Comparison of ENCODE assay signal across 8 cellular contexts in the genomic region with DNA sequence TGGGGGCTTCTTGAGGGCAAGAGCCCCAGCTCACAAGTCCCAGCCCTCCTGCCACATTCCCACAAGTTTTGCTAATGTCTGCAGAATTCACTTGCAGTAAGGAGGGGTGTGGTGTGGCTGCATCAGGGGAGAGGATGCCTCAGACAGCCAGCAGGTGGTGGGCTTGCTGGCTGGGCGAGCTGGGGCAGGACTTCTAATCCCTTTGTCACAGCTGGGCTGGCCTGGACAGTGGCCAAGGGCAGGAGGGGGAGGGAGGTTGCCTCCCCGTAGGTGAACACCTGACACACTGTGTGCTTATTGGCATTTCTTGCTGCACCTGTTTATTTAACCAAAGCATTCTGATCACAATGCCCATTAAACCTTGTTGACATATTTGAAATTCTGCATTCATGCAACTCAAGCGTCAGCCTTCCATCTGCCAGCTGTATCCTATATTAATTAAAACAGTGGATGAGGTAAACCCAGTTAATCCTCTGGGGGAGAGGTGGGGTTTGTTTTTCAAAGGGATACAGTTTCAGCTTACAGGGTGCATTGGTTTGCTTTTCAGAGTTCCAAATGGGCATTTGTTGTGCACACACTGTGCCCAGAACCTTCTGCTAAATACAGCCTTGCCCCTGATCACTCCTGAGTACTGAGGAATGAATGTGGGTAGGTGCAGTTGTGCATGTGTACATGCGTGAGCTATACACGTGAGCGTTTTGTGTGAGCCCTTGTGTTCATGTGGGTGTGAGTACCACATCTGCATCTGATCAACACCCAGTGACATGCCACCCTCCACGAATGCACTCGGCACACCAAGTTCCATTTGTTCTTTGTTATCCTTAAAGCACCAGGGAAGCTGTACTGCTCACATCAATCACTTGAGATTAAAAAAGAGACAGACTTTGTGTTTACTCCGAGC.
DNase-seq lines count a peak whose midpoint lies in the region; ATAC-seq and TF ChIP-seq lines count a peak whose summit lies in the region.

No MANE protein-coding gene starts in this region.

- H3K4me3 Mint-ChIP-seq in activated CD8-positive, alpha-beta T cell treated with anti-CD3 and anti-CD28 coated beads for 36 hours = no peak overlapping the region

- peak overlapping the region in 10 of 12 donors; percentile 3 to 71 (median 33) for H3K27ac ChIP-seq in heart left ventricle
- H3K27ac ChIP-seq in skin epidermis = peak overlapping the region in 12 of 21 experiments; percentile 12 to 68 (median 42)

- no peaks in the 10 kb centered on the region for H3K36me3 Mint-ChIP-seq in activated CD8-positive, alpha-beta T cell treated with anti-CD3 and anti-CD28 coated beads for 36 hours (ENCODE audit: low read depth)

- H3K9me3 Mint-ChIP-seq in activated CD8-positive, alpha-beta T cell treated with anti-CD3 and anti-CD28 coated beads for 36 hours = no peaks in the 10 kb centered on the region

- peak; percentile 34 for TF ChIP-seq CTCF in activated CD8-positive, alpha-beta T cell treated with anti-CD3 and anti-CD28 coated beads for 36 hours (IDR thresholded peaks at IDR 0.05)
- peak; percentile 34 to 74 (median 68) for TF ChIP-seq CTCF in heart left ventricle (IDR thresholded peaks at IDR 0.05)

- H3K4me3 ChIP-seq in heart left ventricle (peak overlapping the region in 1 of 12 donors; percentile 7), skin epidermis (no peak overlapping the region)

- CTCF ChIA-PET in activated CD8-positive, alpha-beta T cell treated with anti-CD3 and anti-CD28 coated beads for 36 hours (lab: Charles Lee) = interaction anchor here (0.8 to 2.3 kb wide), 8 partner anchors 10 to 319 kb away, joined by 3 to 8 read pairs (median 4); no protein-coding TSS in a partner anchor

- DNase-seq in GF-D8 (lab: John Stamatoyannopoulos, UW) (peak; percentile 60), NCI-H2196 treated with DMSO at 0.1 percent for 48 hours (lab: John Stamatoyannopoulos, UW; ENCODE audit: unreplicated experiment) (peak; percentile 100), heart left ventricle (peak; percentile 66 to 83 (median 68)), hippocampal formation (lab: John Stamatoyannopoulos, UW) (no peak)
- peak; percentile 40 for DNase-seq in activated CD8-positive, alpha-beta T cell treated with anti-CD3 and anti-CD28 coated beads for 36 hours

- no peaks in the 10 kb centered on the region for H3K9me3 ChIP-seq in heart left ventricle

- POLR2A ChIA-PET in activated CD8-positive, alpha-beta T cell treated with anti-CD3 and anti-CD28 coated beads for 36 hours (lab: Charles Lee) = no interaction called here

- peaks cover 2% of the 10 kb centered on the region for H3K4me1 Mint-ChIP-seq in activated CD8-positive, alpha-beta T cell treated with anti-CD3 and anti-CD28 coated beads for 36 hours (ENCODE audit: low read depth)

- H3K36me3 ChIP-seq in heart left ventricle = no peaks in the 10 kb centered on the region

- WGBS in heart left ventricle, 4 donors = 25 to 42% (median 31%) methylated on average over 9 of the region's 9 CpGs

- TF ChIP-seq POLR2A in heart left ventricle (IDR thresholded peaks at IDR 0.05) = no peak

- H3K27ac Mint-ChIP-seq in activated CD8-positive, alpha-beta T cell treated with anti-CD3 and anti-CD28 coated beads for 36 hours = no peak overlapping the region

- H3K4me1 ChIP-seq in heart left ventricle = peaks cover 0 to 28% (median 16%) of the 10 kb centered on the region in 12 donors

- ATAC-seq in HG02981 (IDR thresholded peaks at IDR 0.05; ENCODE audit: unreplicated experiment) (peak; percentile 59), heart left ventricle (peak; percentile 71 to 82 (median 72)), HG03108 (IDR thresholded peaks at IDR 0.05; ENCODE audit: unreplicated experiment) (no peak)
- peak; percentile 65 for ATAC-seq in activated CD8-positive, alpha-beta T cell treated with anti-CD3 and anti-CD28 coated beads for 36 hours

- intact Hi-C loops in activated CD8-positive, alpha-beta T cell treated with anti-CD3 and anti-CD28 coated beads for 36 hours (cut with micrococcal nuclease) = no loop called here
- intact Hi-C loops in heart left ventricle (cut with DNase I) = loop anchor here (1.0 to 10.0 kb wide), 11 partner anchors 100 to 320 kb away; a partner anchor contains a TSS

- H3K27me3 ChIP-seq in heart left ventricle = no peaks in the 10 kb centered on the region

- H3K27me3 Mint-ChIP-seq in activated CD8-positive, alpha-beta T cell treated with anti-CD3 and anti-CD28 coated beads for 36 hours = peaks cover 10% of the 10 kb centered on the region

Comparison
In these comparisons a context has a peak if more than half of its experiments do, and no peak if none do; other contexts are left out.
1. DNase-seq: peak in GF-D8 (single experiment), NCI-H2196 treated with DMSO at 0.1 percent for 48 hours (single experiment), activated CD8-positive, alpha-beta T cell treated with anti-CD3 and anti-CD28 coated beads for 36 hours (single experiment) and heart left ventricle (5 of 5); none in hippocampal formation (0 of 2).